In the genomic region with DNA sequence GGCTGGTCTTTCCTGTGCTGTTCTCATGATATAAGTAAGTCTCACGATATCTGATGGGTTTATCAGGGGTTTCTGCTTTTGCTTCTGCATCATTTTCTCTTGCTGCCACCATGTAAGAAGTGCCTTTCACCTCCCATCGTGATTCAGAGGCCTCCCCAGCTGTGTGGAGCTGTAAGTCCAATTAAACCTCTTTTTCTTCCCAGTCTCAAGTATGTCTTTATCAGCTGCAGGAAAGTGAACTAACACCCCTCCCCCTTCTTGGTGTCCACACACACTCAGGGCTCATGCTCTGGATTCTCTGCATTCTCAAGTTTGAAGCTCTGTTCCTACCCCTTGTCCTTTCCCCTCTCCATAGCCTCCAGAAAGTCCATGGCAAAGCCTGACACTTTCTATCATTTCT, we compare ENCODE assay signal across 23 cellular contexts.
"Had no signal": no experiment of that assay in that cellular context is flagged by ENCODE, and none has a peak within 500 bp of the region (broad histone marks: within the 10 kb centered on the region; RNA-seq: fewer than 3 reads in every experiment).

No MANE protein-coding gene starts in this region.

- ATAC-seq: activated CD8-positive, alpha-beta memory T cell treated with anti-CD3 and anti-CD28 coated beads, Interleukin-2, amount 10 ng/mL, durations not matched to agents 7 days and 5 days; activated T-helper 17 cell treated with anti-CD3 and anti-CD28 coated beads, Interleukin-2, amount 50 U/mL, for 72 hours; mucosa of descending colon; SK-N-SH treated with all-trans-retinoic acid at 6 μM for 48 hours had no signal

- H3K36me3 Mint-ChIP-seq: activated CD8-positive, alpha-beta memory T cell treated with anti-CD3 and anti-CD28 coated beads, Interleukin-2, amount 10 ng/mL, durations not matched to agents 7 days and 5 days had no signal

- FAIRE-seq: bronchial epithelial cell, endothelial cell of umbilical vein, urothelium cell line had no signal

- H3K4me3 Mint-ChIP-seq: activated B cell treated with CpG ODN at 0.5 μM for 24 hours; activated CD4-positive, alpha-beta memory T cell treated with anti-CD3 and anti-CD28 coated beads, Interleukin-2, amount 10 ng/mL, durations not matched to agents 7 days and 5 days; activated CD8-positive, alpha-beta memory T cell treated with anti-CD3 and anti-CD28 coated beads, Interleukin-2, amount 10 ng/mL, durations not matched to agents 7 days and 5 days; activated T-helper 17 cell treated with anti-CD3 and anti-CD28 coated beads, Interleukin-2, amount 50 U/mL, for 72 hours; memory B cell; naive B cell had no signal

- H3K27ac ChIP-seq: parathyroid adenoma, thyroid gland had no signal

- H3K27me3 ChIP-seq: thyroid gland had no signal

- H3K36me3 ChIP-seq: thyroid gland had no signal

- DNase-seq: activated B cell treated with CpG ODN at 0.5 μM for 24 hours; activated CD4-positive, alpha-beta memory T cell treated with anti-CD3 and anti-CD28 coated beads, Interleukin-2, amount 10 ng/mL, durations not matched to agents 7 days and 5 days; activated CD4-positive, alpha-beta T cell treated with anti-CD3 and anti-CD28 coated beads for 4 hours; activated naive CD4-positive, alpha-beta T cell; cerebellar nuclear complex; effector CD8-positive, alpha-beta T cell; kidney glomerular epithelial cell; left ventricle myocardium superior; mucosa of descending colon; naive B cell; stimulated activated CD8-positive, alpha-beta memory T cell treated with anti-CD3 and anti-CD28 coated beads, Interleukin-4, amount 100 ng/mL, for 48 hours; stimulated activated naive CD4-positive, alpha-beta T cell; T-helper 1 cell; T-helper 9 cell; thyroid gland had no signal

- H3K9me3 ChIP-seq: mucosa of descending colon, thyroid gland had no signal

- H3K9ac ChIP-seq: parathyroid adenoma had no signal

- H3K4me1 Mint-ChIP-seq: activated B cell treated with CpG ODN at 0.5 μM for 24 hours; activated CD4-positive, alpha-beta memory T cell treated with anti-CD3 and anti-CD28 coated beads, Interleukin-2, amount 10 ng/mL, durations not matched to agents 7 days and 5 days; activated CD8-positive, alpha-beta memory T cell treated with anti-CD3 and anti-CD28 coated beads, Interleukin-2, amount 10 ng/mL, durations not matched to agents 7 days and 5 days; activated T-helper 17 cell treated with anti-CD3 and anti-CD28 coated beads, Interleukin-2, amount 50 U/mL, for 72 hours; memory B cell; naive B cell had no signal

- H3K27ac Mint-ChIP-seq: activated B cell treated with CpG ODN at 0.5 μM for 24 hours; activated CD4-positive, alpha-beta memory T cell treated with anti-CD3 and anti-CD28 coated beads, Interleukin-2, amount 10 ng/mL, durations not matched to agents 7 days and 5 days; activated CD8-positive, alpha-beta memory T cell treated with anti-CD3 and anti-CD28 coated beads, Interleukin-2, amount 10 ng/mL, durations not matched to agents 7 days and 5 days; activated T-helper 17 cell treated with anti-CD3 and anti-CD28 coated beads, Interleukin-2, amount 50 U/mL, for 72 hours; memory B cell; naive B cell had no signal

- H2AFZ ChIP-seq: parathyroid adenoma had no signal

- H3K27me3 Mint-ChIP-seq: activated B cell treated with CpG ODN at 0.5 μM for 24 hours; activated CD4-positive, alpha-beta memory T cell treated with anti-CD3 and anti-CD28 coated beads, Interleukin-2, amount 10 ng/mL, durations not matched to agents 7 days and 5 days had no signal

- H3K4me3 ChIP-seq: mucosa of descending colon, thyroid gland had no signal

- H3K4me1 ChIP-seq: parathyroid adenoma, thyroid gland had no signal

- H3K9me3 Mint-ChIP-seq: activated CD4-positive, alpha-beta memory T cell treated with anti-CD3 and anti-CD28 coated beads, Interleukin-2, amount 10 ng/mL, durations not matched to agents 7 days and 5 days had no signal

- H3K79me2 ChIP-seq: parathyroid adenoma had no signal
